In genomic region chr5:79567926-79568549, GRCh38 we compare ENCODE assay signal across 20 cellular contexts. TPM values are rescaled to one million over a fixed set of nuclear protein-coding genes. Genes with fewer than 3 reads are reported as not detected.
DNase-seq lines count a peak whose midpoint lies in the region; ATAC-seq and TF ChIP-seq lines count a peak whose summit lies in the region.
"Had no signal": no experiment of that assay in that cellular context is flagged by ENCODE, and none has a peak within 500 bp of the region (broad histone marks: within the 10 kb centered on the region; RNA-seq: fewer than 3 reads in every experiment).

No MANE protein-coding gene starts in this region.

- whole genome bisulfite sequencing in GM23248 (ENCODE audit: low coverage in 1 of 2, low lambda C conversion rate in 2 of 2, missing lambda C conversion rate in 2 of 2), 2 experiments = 53 to 55% methylated on average over 6 of the region's 6 CpGs
- 74 to 79% methylated on average over 6 of the region's 6 CpGs for WGBS in thyroid gland, 2 donors
- WGBS in suprapubic skin = 61% methylated on average over 6 of the region's 6 CpGs

- H3K4me3 ChIP-seq in GM23248 = no peak overlapping the region
- H3K4me3 ChIP-seq in adipocyte (ENCODE audit: low read length) = no peak overlapping the region
- no peak overlapping the region for H3K4me3 ChIP-seq in fibroblast of lung (replicated peaks in 1 of 4; ENCODE audit: control extremely low read depth in 1 of 4, insufficient read depth in 1 of 4, low read depth in 3 of 4, low read length in 4 of 4)
- H3K4me3 ChIP-seq in parathyroid adenoma (ENCODE audit: low read depth, low read length) = no peak overlapping the region
- no peak overlapping the region for H3K4me3 ChIP-seq in thyroid gland (replicated peaks in 1 of 3)
- H3K4me3 ChIP-seq in suprapubic skin = no peak overlapping the region
- H3K4me3 ChIP-seq: ascending aorta, lung, psoas muscle, stomach, upper lobe of left lung had no signal

- in situ Hi-C loops in GM23248 (cut with MboI) = no loop called here

- no peak for TF ChIP-seq POLR2A in thyroid gland (IDR thresholded peaks at IDR 0.05)
- no peak for TF ChIP-seq POLR2A in suprapubic skin (IDR thresholded peaks at IDR 0.05)

- DNase-seq in GM23248 (peak; percentile 64), adipocyte (ENCODE audit: low read depth) (peak; percentile 40), fibroblast of lung (ENCODE audit: low read depth in 2 of 2) (peak; percentile 25 to 30), thyroid gland (no peak), left colon (no peak), suprapubic skin (ENCODE audit: low spot score in 2 of 2) (no peak)
- DNase-seq in activated CD4-positive, alpha-beta T cell treated with anti-CD3 and anti-CD28 coated beads for 48 hours = no peak
- DNase-seq: activated CD4-positive, alpha-beta T cell treated with anti-CD3 and anti-CD28 coated beads, Interleukin-2, amount 50 U/mL, for 4 hours; effector CD4-positive, alpha-beta T cell; erythroblast; Kasumi-1; NCI-H1694 treated with DMSO at 0.1 percent for 48 hours; NCI-H526 treated with DMSO at 0.1 percent for 48 hours; psoas muscle; stomach; upper lobe of left lung had no signal

- peak overlapping the region; percentile 65 for H2AFZ ChIP-seq in GM23248
- no peak overlapping the region for H2AFZ ChIP-seq in fibroblast of lung (ENCODE audit: low read length)
- H2AFZ ChIP-seq in parathyroid adenoma = no peak overlapping the region

- H3K27me3 ChIP-seq in GM23248 (replicated peaks; ENCODE audit: insufficient read depth) (no peaks in the 10 kb centered on the region), adipocyte (replicated peaks; ENCODE audit: control insufficient read depth, insufficient read depth, low read length) (no peaks in the 10 kb centered on the region), fibroblast of lung (ENCODE audit: control insufficient read depth, insufficient read depth, low read length) (no peaks in the 10 kb centered on the region), parathyroid adenoma (ENCODE audit: control insufficient read depth, insufficient read depth, low read length) (no peaks in the 10 kb centered on the region), thyroid gland (no peaks in the 10 kb centered on the region), suprapubic skin (no peaks in the 10 kb centered on the region)
- H3K27me3 ChIP-seq: ascending aorta, stomach, upper lobe of left lung had no signal

- H3K79me2 ChIP-seq in GM23248 (ENCODE audit: insufficient read depth) = no peaks in the 10 kb centered on the region
- H3K79me2 ChIP-seq in fibroblast of lung (ENCODE audit: control insufficient read depth, insufficient read depth, low read length) = no peaks in the 10 kb centered on the region
- no peaks in the 10 kb centered on the region for H3K79me2 ChIP-seq in parathyroid adenoma

- intact Hi-C loops in thyroid gland (cut with DNase I) = no loop called here
- intact Hi-C loops in left colon (cut with DNase I, micrococcal nuclease) = loop anchor here in 1 of 2 donors (10.0 kb wide), 1 partner anchor 517 kb away; no protein-coding TSS in a partner anchor

- H3K9me2 ChIP-seq in GM23248 (ENCODE audit: insufficient read depth) = no peaks in the 10 kb centered on the region

- peak overlapping the region; percentile 12 for H3K4me2 ChIP-seq in GM23248 (ENCODE audit: unreplicated experiment)
- no peak overlapping the region for H3K4me2 ChIP-seq in fibroblast of lung (ENCODE audit: extremely low read depth, insufficient read depth, low read length)
- H3K4me2 ChIP-seq in parathyroid adenoma (ENCODE audit: low read length) = no peak overlapping the region

- no peaks in the 10 kb centered on the region for H3K9me3 ChIP-seq in GM23248 (ENCODE audit: low read depth)
- no peaks in the 10 kb centered on the region for H3K9me3 ChIP-seq in adipocyte (ENCODE audit: control insufficient read depth, low read length)
- no peaks in the 10 kb centered on the region for H3K9me3 ChIP-seq in fibroblast of lung (ENCODE audit: control insufficient read depth, insufficient read depth, low read depth, low read length)
- H3K9me3 ChIP-seq in parathyroid adenoma (ENCODE audit: control insufficient read depth, low read length) = no peaks in the 10 kb centered on the region
- H3K9me3 ChIP-seq in thyroid gland = no peaks in the 10 kb centered on the region
- H3K9me3 ChIP-seq in suprapubic skin = no peaks in the 10 kb centered on the region
- H3K9me3 ChIP-seq: ascending aorta, psoas muscle, stomach, upper lobe of left lung had no signal

- TF ChIP-seq CTCF in fibroblast of lung (conservative IDR thresholded peaks at IDR 0.05 in 1 of 2, IDR thresholded peaks at IDR 0.05 in 1 of 2; ENCODE audit: low read depth in 1 of 2, low read length in 2 of 2) (no peak), parathyroid adenoma (IDR thresholded peaks at IDR 0.05) (no peak), thyroid gland (IDR thresholded peaks at IDR 0.05) (no peak), suprapubic skin (IDR thresholded peaks at IDR 0.05) (no peak)

- no peak overlapping the region for H3K27ac ChIP-seq in GM23248
- H3K27ac ChIP-seq in fibroblast of lung (ENCODE audit: insufficient read depth, low read length) = no peak overlapping the region
- H3K27ac ChIP-seq in parathyroid adenoma = peak overlapping the region; percentile 3
- no peak overlapping the region for H3K27ac ChIP-seq in thyroid gland
- H3K27ac ChIP-seq in suprapubic skin = no peak overlapping the region
- H3K27ac ChIP-seq: ascending aorta, psoas muscle, stomach, upper lobe of left lung had no signal

- no peak for TF ChIP-seq EP300 in suprapubic skin (IDR thresholded peaks at IDR 0.05)

- H3F3A ChIP-seq in GM23248 (ENCODE audit: insufficient read depth) = peaks cover 4% of the 10 kb centered on the region

- no peak for ATAC-seq in left colon
- ATAC-seq: psoas muscle, WTC11 had no signal

- no peaks in the 10 kb centered on the region for H4K20me1 ChIP-seq in GM23248 (ENCODE audit: insufficient read depth)
- H4K20me1 ChIP-seq in fibroblast of lung (ENCODE audit: control insufficient read depth, extremely low read depth, insufficient read depth, low read length) = no peaks in the 10 kb centered on the region

- H3K9ac ChIP-seq in GM23248 (no peak overlapping the region), adipocyte (ENCODE audit: low read length) (no peak overlapping the region), fibroblast of lung (ENCODE audit: insufficient read depth, low read length) (no peak overlapping the region), parathyroid adenoma (no peak overlapping the region)

- H3K4me1 ChIP-seq in GM23248 (ENCODE audit: insufficient read depth) = peaks cover 21% of the 10 kb centered on the region
- H3K4me1 ChIP-seq in adipocyte (ENCODE audit: control insufficient read depth, insufficient read depth, low read length) = no peaks in the 10 kb centered on the region
- no peaks in the 10 kb centered on the region for H3K4me1 ChIP-seq in fibroblast of lung (ENCODE audit: control insufficient read depth, extremely low read depth, insufficient read depth, low read length)
- no peaks in the 10 kb centered on the region for H3K4me1 ChIP-seq in parathyroid adenoma
- no peaks in the 10 kb centered on the region for H3K4me1 ChIP-seq in thyroid gland
- no peaks in the 10 kb centered on the region for H3K4me1 ChIP-seq in suprapubic skin
- H3K4me1 ChIP-seq: ascending aorta, psoas muscle, stomach, upper lobe of left lung had no signal

- no peaks in the 10 kb centered on the region for H3K36me3 ChIP-seq in GM23248 (ENCODE audit: low read depth)
- H3K36me3 ChIP-seq in adipocyte (ENCODE audit: control insufficient read depth, insufficient read depth, low read length, severe bottlenecking) = no peaks in the 10 kb centered on the region
- H3K36me3 ChIP-seq in fibroblast of lung (ENCODE audit: control insufficient read depth, insufficient read depth, low read length) = no peaks in the 10 kb centered on the region
- H3K36me3 ChIP-seq in parathyroid adenoma (ENCODE audit: control insufficient read depth, insufficient read depth, low read length) = no peaks in the 10 kb centered on the region
- H3K36me3 ChIP-seq in thyroid gland = no peaks in the 10 kb centered on the region
- no peaks in the 10 kb centered on the region for H3K36me3 ChIP-seq in suprapubic skin
- H3K36me3 ChIP-seq: ascending aorta, stomach, upper lobe of left lung had no signal

RNA-seq across cellular contexts. Expression of gene TENT2, which starts 44.2 kb away (rescaled TPM):
- total RNA-seq in GM23248 (2014; rRNA removed; shearing (Covaris generic)) = 42.4 and 44.1 TPM in 2 replicates
- polyA plus RNA-seq in GM23248 (2016; fragmentation: Nextera tagmentation; extraction: Ambion mirVana) (33.6 and 35.2 TPM in 2 replicates), fibroblast of lung (36.5 and 40.6 TPM in 2 replicates)
- total RNA-seq in fibroblast of lung (28.0 and 39.5 TPM in 2 replicates), thyroid gland (100 to 1,000 TPM in 1 of 4 donors, 10 to 100 TPM in 3; 83.6 to 116 (median 95.7) TPM), left colon (10 to 100 TPM; 60.3 to 67.6 TPM), suprapubic skin (100 to 1,000 TPM in 1 of 4 donors, 10 to 100 TPM in 3; 54.0 to 168 (median 60.4) TPM)
- 19.5 and 22.7 TPM in 2 replicates for polyA plus RNA-seq in fibroblast of lung (2012)
- 3.3 and 4.1 TPM in 2 replicates for polyA minus RNA-seq in fibroblast of lung (ENCODE audit: low replicate concordance)

RNA-seq across cellular contexts. Expression of gene HOMER1, which starts 54.1 kb away (rescaled TPM):
- 6.1 and 11.1 TPM in 2 replicates for total RNA-seq in GM23248 (2014; rRNA removed; shearing (Covaris generic))
- polyA plus RNA-seq in GM23248 (2016; fragmentation: Nextera tagmentation; extraction: Ambion mirVana) (4.7 and 5.3 TPM in 2 replicates), fibroblast of lung (3.8 and 3.9 TPM in 2 replicates)
- total RNA-seq in fibroblast of lung (6.8 and 8.7 TPM in 2 replicates), thyroid gland (10 to 100 TPM; 26.1 to 42.9 (median 37.9) TPM), left colon (1 to 10 TPM; 2.9 to 3.1 TPM), suprapubic skin (1 to 10 TPM; 6.0 to 7.5 (median 7.0) TPM)
- polyA plus RNA-seq in fibroblast of lung (2012) = 2.6 and 3.0 TPM in 2 replicates
- polyA minus RNA-seq in fibroblast of lung (ENCODE audit: low replicate concordance) = 0.12 and 1.9 TPM in 2 replicates

Comparison
In these comparisons a context has a peak if more than half of its experiments do, and no peak if none do; other contexts are left out.
1. DNase-seq: peak in GM23248 (single experiment), adipocyte (single experiment) and fibroblast of lung (2 of 2); none in thyroid gland (0 of 2), left colon (0 of 2), suprapubic skin (0 of 2) and activated CD4-positive, alpha-beta T cell treated with anti-CD3 and anti-CD28 coated beads for 48 hours (single experiment).